Comparison of ENCODE assay signal across 1 cellular context in the genomic region with DNA sequence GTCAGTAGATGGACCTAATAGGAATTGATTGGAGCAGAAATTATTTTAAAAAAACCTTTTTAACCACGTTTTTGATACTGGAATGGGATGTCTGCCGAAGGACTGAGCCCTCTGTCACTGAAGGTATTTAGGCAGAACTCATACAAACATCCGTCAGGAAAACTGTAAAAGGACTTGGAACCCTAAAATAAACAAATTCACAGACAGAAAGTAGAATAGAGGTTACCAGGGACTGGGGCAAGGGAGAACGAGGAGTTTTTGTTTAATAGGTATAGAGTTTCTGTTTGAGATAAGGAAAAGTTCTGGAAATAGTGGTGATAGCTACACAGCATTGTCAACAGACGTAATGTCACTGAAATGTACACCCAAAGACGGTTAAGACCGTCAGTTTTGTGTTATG.
A peak's percentile ranks its signal among the peaks of the same experiment; 100 is the strongest.
TF ChIP-seq lines count a peak whose summit lies in the region.

No MANE protein-coding gene starts in this region.

TF ChIP-seq in HepG2, 621 proteins besides CTCF, POLR2A, EP300 and RAD21 (continued from another document):
- TF ChIP-seq PAXIP1 (CRISPR knock-in tag; conservative IDR thresholded peaks at IDR 0.05) (peak; percentile 85), ZNF850 (CRISPR knock-in tag; conservative IDR thresholded peaks at IDR 0.05) (no peak), FLYWCH1 (CRISPR knock-in tag; IDR thresholded peaks at IDR 0.05) (no peak), ASH2L (IDR thresholded peaks at IDR 0.05; ENCODE audit: insufficient read length, low read depth, low read length) (peak; percentile 54), RXRB (CRISPR knock-in tag; IDR thresholded peaks at IDR 0.05; ENCODE audit: borderline replicate concordance) (peak; percentile 90)
- TF ChIP-seq, protein P1, sequence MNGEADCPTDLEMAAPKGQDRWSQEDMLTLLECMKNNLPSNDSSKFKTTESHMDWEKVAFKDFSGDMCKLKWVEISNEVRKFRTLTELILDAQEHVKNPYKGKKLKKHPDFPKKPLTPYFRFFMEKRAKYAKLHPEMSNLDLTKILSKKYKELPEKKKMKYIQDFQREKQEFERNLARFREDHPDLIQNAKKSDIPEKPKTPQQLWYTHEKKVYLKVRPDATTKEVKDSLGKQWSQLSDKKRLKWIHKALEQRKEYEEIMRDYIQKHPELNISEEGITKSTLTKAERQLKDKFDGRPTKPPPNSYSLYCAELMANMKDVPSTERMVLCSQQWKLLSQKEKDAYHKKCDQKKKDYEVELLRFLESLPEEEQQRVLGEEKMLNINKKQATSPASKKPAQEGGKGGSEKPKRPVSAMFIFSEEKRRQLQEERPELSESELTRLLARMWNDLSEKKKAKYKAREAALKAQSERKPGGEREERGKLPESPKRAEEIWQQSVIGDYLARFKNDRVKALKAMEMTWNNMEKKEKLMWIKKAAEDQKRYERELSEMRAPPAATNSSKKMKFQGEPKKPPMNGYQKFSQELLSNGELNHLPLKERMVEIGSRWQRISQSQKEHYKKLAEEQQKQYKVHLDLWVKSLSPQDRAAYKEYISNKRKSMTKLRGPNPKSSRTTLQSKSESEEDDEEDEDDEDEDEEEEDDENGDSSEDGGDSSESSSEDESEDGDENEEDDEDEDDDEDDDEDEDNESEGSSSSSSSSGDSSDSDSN (CRISPR knock-in tag; IDR thresholded peaks at IDR 0.05) = no peak
